ENCODE assay signal across 1 cellular context in genomic region chr17:18966831-18967624, GRCh38.
TF ChIP-seq lines count a peak whose summit lies in the region.

No MANE protein-coding gene starts in this region.

TF ChIP-seq in HepG2, 621 proteins besides CTCF, POLR2A, EP300 and RAD21:
- TF ChIP-seq POGK (CRISPR knock-in tag; conservative IDR thresholded peaks at IDR 0.05), result no peak
- no peak for TF ChIP-seq TAF1 (CRISPR knock-in tag; IDR thresholded peaks at IDR 0.05)
- TF ChIP-seq ZNF607 (CRISPR knock-in tag; IDR thresholded peaks at IDR 0.05; ENCODE audit: borderline replicate concordance), result no peak
- TF ChIP-seq, protein P1, sequence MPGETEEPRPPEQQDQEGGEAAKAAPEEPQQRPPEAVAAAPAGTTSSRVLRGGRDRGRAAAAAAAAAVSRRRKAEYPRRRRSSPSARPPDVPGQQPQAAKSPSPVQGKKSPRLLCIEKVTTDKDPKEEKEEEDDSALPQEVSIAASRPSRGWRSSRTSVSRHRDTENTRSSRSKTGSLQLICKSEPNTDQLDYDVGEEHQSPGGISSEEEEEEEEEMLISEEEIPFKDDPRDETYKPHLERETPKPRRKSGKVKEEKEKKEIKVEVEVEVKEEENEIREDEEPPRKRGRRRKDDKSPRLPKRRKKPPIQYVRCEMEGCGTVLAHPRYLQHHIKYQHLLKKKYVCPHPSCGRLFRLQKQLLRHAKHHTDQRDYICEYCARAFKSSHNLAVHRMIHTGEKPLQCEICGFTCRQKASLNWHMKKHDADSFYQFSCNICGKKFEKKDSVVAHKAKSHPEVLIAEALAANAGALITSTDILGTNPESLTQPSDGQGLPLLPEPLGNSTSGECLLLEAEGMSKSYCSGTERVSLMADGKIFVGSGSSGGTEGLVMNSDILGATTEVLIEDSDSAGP (CRISPR knock-in tag; IDR thresholded peaks at IDR 0.05; ENCODE audit: borderline replicate concordance), result no peak
- TF ChIP-seq, protein P2, sequence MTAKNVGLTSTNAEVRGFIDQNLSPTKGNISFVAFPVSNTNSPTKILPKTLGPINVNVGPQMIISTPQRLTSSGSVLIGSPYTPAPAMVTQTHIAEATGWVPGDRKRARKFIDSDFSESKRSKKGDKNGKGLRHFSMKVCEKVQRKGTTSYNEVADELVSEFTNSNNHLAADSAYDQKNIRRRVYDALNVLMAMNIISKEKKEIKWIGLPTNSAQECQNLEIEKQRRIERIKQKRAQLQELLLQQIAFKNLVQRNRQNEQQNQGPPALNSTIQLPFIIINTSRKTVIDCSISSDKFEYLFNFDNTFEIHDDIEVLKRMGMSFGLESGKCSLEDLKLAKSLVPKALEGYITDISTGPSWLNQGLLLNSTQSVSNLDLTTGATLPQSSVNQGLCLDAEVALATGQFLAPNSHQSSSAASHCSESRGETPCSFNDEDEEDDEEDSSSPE (CRISPR knock-in tag; IDR thresholded peaks at IDR 0.05), result no peak
- TF ChIP-seq POLR2AphosphoS2 (IDR thresholded peaks at IDR 0.05; ENCODE audit: low read depth, low read length), result no peak
- TF ChIP-seq YEATS2 (CRISPR knock-in tag; IDR thresholded peaks at IDR 0.05; ENCODE audit: borderline replicate concordance), result no peak
- TF ChIP-seq PPARG (CRISPR knock-in tag; conservative IDR thresholded peaks at IDR 0.05), result no peak
- TF ChIP-seq ZNF891 (CRISPR knock-in tag; IDR thresholded peaks at IDR 0.05), result no peak
- TF ChIP-seq DNMT3B (CRISPR knock-in tag; conservative IDR thresholded peaks at IDR 0.05), result no peak
- no peak for TF ChIP-seq ZNF136 (CRISPR knock-in tag; IDR thresholded peaks at IDR 0.05; ENCODE audit: low read depth)
- TF ChIP-seq HNF4A (CRISPR knock-in tag; IDR thresholded peaks at IDR 0.05), result no peak
- no peak for TF ChIP-seq STAG1 (CRISPR knock-in tag; IDR thresholded peaks at IDR 0.05)
- TF ChIP-seq ZNF678 (CRISPR knock-in tag; IDR thresholded peaks at IDR 0.05), result no peak
- no peak for TF ChIP-seq ZNF737 (CRISPR knock-in tag; IDR thresholded peaks at IDR 0.05; ENCODE audit: borderline replicate concordance)
- TF ChIP-seq CHD2 (IDR thresholded peaks at IDR 0.05; ENCODE audit: low read depth, low read length), result no peak
- TF ChIP-seq, protein P3, sequence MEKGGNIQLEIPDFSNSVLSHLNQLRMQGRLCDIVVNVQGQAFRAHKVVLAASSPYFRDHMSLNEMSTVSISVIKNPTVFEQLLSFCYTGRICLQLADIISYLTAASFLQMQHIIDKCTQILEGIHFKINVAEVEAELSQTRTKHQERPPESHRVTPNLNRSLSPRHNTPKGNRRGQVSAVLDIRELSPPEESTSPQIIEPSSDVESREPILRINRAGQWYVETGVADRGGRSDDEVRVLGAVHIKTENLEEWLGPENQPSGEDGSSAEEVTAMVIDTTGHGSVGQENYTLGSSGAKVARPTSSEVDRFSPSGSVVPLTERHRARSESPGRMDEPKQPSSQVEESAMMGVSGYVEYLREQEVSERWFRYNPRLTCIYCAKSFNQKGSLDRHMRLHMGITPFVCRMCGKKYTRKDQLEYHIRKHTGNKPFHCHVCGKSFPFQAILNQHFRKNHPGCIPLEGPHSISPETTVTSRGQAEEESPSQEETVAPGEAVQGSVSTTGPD (CRISPR knock-in tag; IDR thresholded peaks at IDR 0.05), result no peak
- no peak for TF ChIP-seq ZBTB14 (CRISPR knock-in tag; IDR thresholded peaks at IDR 0.05)
- TF ChIP-seq ZNF564 (CRISPR knock-in tag; IDR thresholded peaks at IDR 0.05), result no peak
- TF ChIP-seq ELF4 (CRISPR knock-in tag; IDR thresholded peaks at IDR 0.05; ENCODE audit: borderline replicate concordance), result no peak
